8 cellular contexts compared by ENCODE assay signal in the genomic region with DNA sequence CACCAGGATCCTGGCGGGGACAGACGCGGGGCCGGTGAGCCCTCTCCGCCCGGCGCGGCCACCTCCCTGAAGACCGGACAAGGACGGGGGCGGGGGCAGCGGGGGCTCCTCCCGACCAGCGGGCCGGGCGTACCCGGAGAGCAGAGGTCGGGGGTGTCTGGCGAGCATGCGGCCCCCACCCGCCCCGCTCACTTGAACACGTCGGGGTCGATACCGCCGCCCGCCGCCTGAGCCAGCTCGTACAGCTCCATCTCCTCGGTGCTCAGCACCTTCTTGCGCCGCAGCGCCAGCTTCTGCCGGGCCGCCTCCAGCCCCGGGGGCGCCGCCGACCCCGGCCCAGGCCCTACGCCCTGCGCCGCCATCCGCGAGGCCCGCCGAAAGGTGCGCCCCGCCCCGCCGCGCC. TPM values are rescaled to one million over a fixed set of nuclear protein-coding genes. Genes with fewer than 3 reads are reported as not detected.
DNase-seq lines count a peak whose midpoint lies in the region; ATAC-seq and TF ChIP-seq lines count a peak whose summit lies in the region.
"Not testable (repeated sequence)": the region's sequence is repeated elsewhere in the genome, so short reads cannot be mapped to it uniquely, and the experiment has no call there.

A gene with protein sequence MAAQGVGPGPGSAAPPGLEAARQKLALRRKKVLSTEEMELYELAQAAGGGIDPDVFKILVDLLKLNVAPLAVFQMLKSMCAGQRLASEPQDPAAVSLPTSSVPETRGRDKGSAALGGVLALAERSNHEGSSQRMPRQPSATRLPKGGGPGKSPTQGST (minus strand): TSS at position 383 of the 403 bp plus-strand sequence. CDS start 21 bp downstream, at position 362.

- peak within 1 kb of the TSS; percentile 73 for H2AFZ ChIP-seq in SU-DHL-6 (ENCODE audit: low read depth, low read length, severe bottlenecking)

- H3K4me2 ChIP-seq in SU-DHL-6 (ENCODE audit: low read depth, low read length, poor library complexity, severe bottlenecking): peak within 1 kb of the TSS; percentile 97

- peak within 1 kb of the TSS; percentile 99 for H3K4me3 ChIP-seq in SU-DHL-6 (ENCODE audit: insufficient read depth, low read length, poor library complexity, severe bottlenecking)
- H3K4me3 ChIP-seq in cardiac muscle cell: peak within 1 kb of the TSS; percentile 83

- H3K27ac ChIP-seq in SU-DHL-6 (ENCODE audit: low read depth, low read length) (peak within 1 kb of the TSS; percentile 82), cardiac muscle cell (peak within 1 kb of the TSS; percentile 90), substantia nigra (ENCODE audit: low read depth, low read length, poor library complexity, severe bottlenecking) (peak within 1 kb of the TSS; percentile 73)

- POLR2A ChIA-PET in MCF 10A (lab: Yijun Ruan, JAX): interaction anchor here (0.8 to 2.5 kb wide), 5 partner anchors 24 to 419 kb away, joined by 3 to 10 read pairs (median 3); partner anchors contain the start of gene FAM168B
- POLR2A ChIA-PET in naive thymus-derived CD8-positive, alpha-beta T cell (lab: Charles Lee): interaction anchor here (0.7 to 1.9 kb wide), 7 partner anchors 180 to 1150 kb away, joined by 3 to 9 read pairs (median 5); partner anchors contain the start of gene IMP4

- ATAC-seq in GM21529 (IDR thresholded peaks at IDR 0.05; ENCODE audit: unreplicated experiment) (peak; percentile 9), HG03378 (IDR thresholded peaks at IDR 0.05; ENCODE audit: unreplicated experiment) (peak; percentile 12)
- not testable (repeated sequence) for ATAC-seq in naive thymus-derived CD8-positive, alpha-beta T cell

- H3K79me2 ChIP-seq in SU-DHL-6 (ENCODE audit: insufficient read depth, low read length): peaks cover 80% of the 10 kb centered on the region

- not testable (repeated sequence) for BruUV-seq in MCF 10A (replicated peaks; lab: Mats Ljungman, UMichigan)

- H3F3A ChIP-seq in SU-DHL-6 (ENCODE audit: insufficient read depth): not testable (repeated sequence)

- peaks cover 11% of the 10 kb centered on the region for H3K36me3 Mint-ChIP-seq in MCF 10A (ENCODE audit: insufficient read depth, unreplicated experiment)
- H3K36me3 Mint-ChIP-seq in naive thymus-derived CD8-positive, alpha-beta T cell: not testable (repeated sequence)

- H4K20me1 ChIP-seq in SU-DHL-6 (ENCODE audit: low read depth, low read length): not testable (repeated sequence)

- CTCF ChIA-PET in MCF 10A (lab: Yijun Ruan, JAX): interaction anchor here (0.8 to 2.9 kb wide), 19 partner anchors 9 to 338 kb away, joined by 3 to 22 read pairs (median 5); no protein-coding TSS in a partner anchor

- H3K27me3 ChIP-seq in SU-DHL-6 (ENCODE audit: low read length); cardiac muscle cell: not testable (repeated sequence)

- H3K27me3 Mint-ChIP-seq in MCF 10A (ENCODE audit: insufficient read depth, unreplicated experiment); naive thymus-derived CD8-positive, alpha-beta T cell: not testable (repeated sequence)

- DNase-seq in MCF 10A (ENCODE audit: unreplicated experiment) (peak; percentile 3), substantia nigra (lab: John Stamatoyannopoulos, UW) (peak in 2 of 49 donors; percentile 21 to 42)
- not testable (repeated sequence) for DNase-seq in cardiac muscle cell (ENCODE audit: low read depth in 1 of 2, low spot score in 1 of 2)
- DNase-seq in naive thymus-derived CD8-positive, alpha-beta T cell: peak in 1 of 10 donors; percentile 4

- H3K36me3 ChIP-seq in ES-I3 (ENCODE audit: insufficient read depth, low read length); SU-DHL-6 (ENCODE audit: low read length); cardiac muscle cell: not testable (repeated sequence)

- peak within 1 kb of the TSS; percentile 94 for H3K27ac Mint-ChIP-seq in MCF 10A (ENCODE audit: low read depth, unreplicated experiment)
- H3K27ac Mint-ChIP-seq in naive thymus-derived CD8-positive, alpha-beta T cell: peak within 1 kb of the TSS; percentile 87 to 99 (median 98)

- H3K9me3 Mint-ChIP-seq in MCF 10A (ENCODE audit: unreplicated experiment); naive thymus-derived CD8-positive, alpha-beta T cell: not testable (repeated sequence)

- peaks cover 12% of the 10 kb centered on the region for H3K4me1 Mint-ChIP-seq in MCF 10A (ENCODE audit: insufficient read depth, unreplicated experiment)
- H3K4me1 Mint-ChIP-seq in naive thymus-derived CD8-positive, alpha-beta T cell: peaks cover 25 to 57% (median 49%) of the 10 kb centered on the region in 4 donors

- H3K4me3 Mint-ChIP-seq in MCF 10A (ENCODE audit: unreplicated experiment): peak within 1 kb of the TSS; percentile 92
- peak within 1 kb of the TSS; percentile 93 to 98 (median 96) for H3K4me3 Mint-ChIP-seq in naive thymus-derived CD8-positive, alpha-beta T cell

- H3K9me3 ChIP-seq in ES-I3 (ENCODE audit: control insufficient read depth, insufficient read depth, low read length); SU-DHL-6 (ENCODE audit: insufficient read depth, low read length); cardiac muscle cell (ENCODE audit: low read depth): not testable (repeated sequence)

- intact Hi-C loops in MCF 10A (cut with micrococcal nuclease): loop anchor here (10.0 kb wide), 3 partner anchors 77 to 337 kb away; no protein-coding TSS in a partner anchor

- H3K9ac ChIP-seq in ES-I3 (ENCODE audit: low read depth, low read length): peak within 1 kb of the TSS; percentile 87
- H3K9ac ChIP-seq in SU-DHL-6 (ENCODE audit: low read length): peak within 1 kb of the TSS; percentile 99

- not testable (repeated sequence) for TF ChIP-seq CTCF in SU-DHL-6 (IDR thresholded peaks at IDR 0.05; ENCODE audit: insufficient read depth, low read length, poor library complexity, severe bottlenecking); MCF 10A (IDR thresholded peaks at IDR 0.05; ENCODE audit: unreplicated experiment); cardiac muscle cell (IDR thresholded peaks at IDR 0.05; ENCODE audit: low read depth, low read length)

- not testable (repeated sequence) for H3K9me2 ChIP-seq in SU-DHL-6 (replicated peaks; ENCODE audit: insufficient read depth, low read length)

- not testable (repeated sequence) for H3K4me1 ChIP-seq in ES-I3 (ENCODE audit: insufficient read depth, low read length); cardiac muscle cell (ENCODE audit: low read depth)

RNA-seq across cellular contexts. Expression of the gene that starts here (rescaled TPM):
- total RNA-seq in MCF 10A (2022): 147 and 148 TPM in 2 replicates
- 167 and 233 TPM in 2 replicates for total RNA-seq in cardiac muscle cell
- 146 and 186 TPM in 2 replicates for polyA plus RNA-seq in cardiac muscle cell
- 10 to 100 TPM; 95.6 to 99.1 TPM for total RNA-seq in naive thymus-derived CD8-positive, alpha-beta T cell
- 100 to 1,000 TPM; 103 to 156 (median 104) TPM for polyA plus RNA-seq in naive thymus-derived CD8-positive, alpha-beta T cell
